Comparison of ENCODE assay signal across 8 cellular contexts in genomic region chr3:13414040-13414729, GRCh38. TPM values are rescaled to one million over a fixed set of nuclear protein-coding genes. Genes with fewer than 3 reads are reported as not detected.
DNase-seq lines count a peak whose midpoint lies in the region; ATAC-seq and TF ChIP-seq lines count a peak whose summit lies in the region.

No MANE protein-coding gene starts in this region.

- H3K4me3 Mint-ChIP-seq in activated CD8-positive, alpha-beta T cell treated with anti-CD3 and anti-CD28 coated beads, Interleukin-2, amount 10 ng/mL, durations not matched to agents 7 days and 5 days = peak overlapping the region; percentile 91

- no peaks in the 10 kb centered on the region for H3K27me3 Mint-ChIP-seq in activated CD8-positive, alpha-beta T cell treated with anti-CD3 and anti-CD28 coated beads, Interleukin-2, amount 10 ng/mL, durations not matched to agents 7 days and 5 days (ENCODE audit: low read depth)

- ATAC-seq in GM21786 (IDR thresholded peaks at IDR 0.05; ENCODE audit: unreplicated experiment) (peak; percentile 91), left cardiac atrium (peak; percentile 77 to 89)
- ATAC-seq in activated CD8-positive, alpha-beta T cell treated with anti-CD3 and anti-CD28 coated beads, Interleukin-2, amount 10 ng/mL, durations not matched to agents 7 days and 5 days = peak; percentile 89

- H3K27ac Mint-ChIP-seq in activated CD8-positive, alpha-beta T cell treated with anti-CD3 and anti-CD28 coated beads, Interleukin-2, amount 10 ng/mL, durations not matched to agents 7 days and 5 days = peak overlapping the region; percentile 92

- H3K4me1 Mint-ChIP-seq in activated CD8-positive, alpha-beta T cell treated with anti-CD3 and anti-CD28 coated beads, Interleukin-2, amount 10 ng/mL, durations not matched to agents 7 days and 5 days (ENCODE audit: low read depth) = peaks cover 68% of the 10 kb centered on the region

- TF ChIP-seq CTCF in GM12873 (IDR thresholded peaks at IDR 0.05; ENCODE audit: insufficient read depth, low read depth, low read length, missing control alignments) = peak; percentile 6

- no peaks in the 10 kb centered on the region for H3K9me3 Mint-ChIP-seq in activated CD8-positive, alpha-beta T cell treated with anti-CD3 and anti-CD28 coated beads, Interleukin-2, amount 10 ng/mL, durations not matched to agents 7 days and 5 days (ENCODE audit: insufficient read depth)

- POLR2A ChIA-PET in activated CD8-positive, alpha-beta T cell treated with anti-CD3 and anti-CD28 coated beads, Interleukin-2, amount 10 ng/mL, durations not matched to agents 7 days and 5 days (lab: Charles Lee) = interaction anchor here (0.6 to 1.3 kb wide), 3 partner anchors 14 to 39 kb away, joined by 3 to 4 read pairs (median 3); no protein-coding TSS in a partner anchor

- H3K36me3 Mint-ChIP-seq in activated CD8-positive, alpha-beta T cell treated with anti-CD3 and anti-CD28 coated beads, Interleukin-2, amount 10 ng/mL, durations not matched to agents 7 days and 5 days (ENCODE audit: low read depth) = peaks cover 50% of the 10 kb centered on the region

- CTCF ChIA-PET in activated CD8-positive, alpha-beta T cell treated with anti-CD3 and anti-CD28 coated beads, Interleukin-2, amount 10 ng/mL, durations not matched to agents 7 days and 5 days (lab: Charles Lee) = interaction anchor here (0.8 to 11.0 kb wide), 7 partner anchors 9 to 322 kb away, joined by 3 to 169 read pairs (median 4); no protein-coding TSS in a partner anchor

- intact Hi-C loops in left cardiac atrium (cut with DNase I) = no loop called here

- DNase-seq in Kasumi-1 (lab: John Stamatoyannopoulos, UW) (peak; percentile 97 to 98), left cardiac atrium (peak; percentile 61), hepatic stellate cell (ENCODE audit: low spot score) (no peak), EL (no peak)
- peak; percentile 87 for DNase-seq in activated CD8-positive, alpha-beta T cell treated with anti-CD3 and anti-CD28 coated beads, Interleukin-2, amount 10 ng/mL, durations not matched to agents 7 days and 5 days
- peak; percentile 57 to 67 for DNase-seq in stimulated activated CD8-positive, alpha-beta memory T cell treated with anti-CD3 and anti-CD28 coated beads, Interleukin-2, amount 100 ng/mL, for 48 hours (ENCODE audit: low read depth in 2 of 2)

RNA-seq across cellular contexts. Expression of gene NUP210, which starts 5.9 kb away (rescaled TPM):
- total RNA-seq in activated CD8-positive, alpha-beta T cell treated with anti-CD3 and anti-CD28 coated beads, Interleukin-2, amount 10 ng/mL, durations not matched to agents 7 days and 5 days = 100 to 1,000 TPM; 202 to 206 TPM
- total RNA-seq in left cardiac atrium = 1 to 10 TPM; 2.8 to 4.7 TPM

Comparison
In these comparisons a context has a peak if more than half of its experiments do, and no peak if none do; other contexts are left out.
1. DNase-seq: peak in Kasumi-1 (2 of 2), activated CD8-positive, alpha-beta T cell treated with anti-CD3 and anti-CD28 coated beads, Interleukin-2, amount 10 ng/mL, durations not matched to agents 7 days and 5 days (single experiment), left cardiac atrium (single experiment) and stimulated activated CD8-positive, alpha-beta memory T cell treated with anti-CD3 and anti-CD28 coated beads, Interleukin-2, amount 100 ng/mL, for 48 hours (2 of 2); none in hepatic stellate cell (single experiment) and EL (single experiment).
2. RNA of gene NUP210, which starts 5.9 kb away (total RNA-seq): 202 to 206 TPM in activated CD8-positive, alpha-beta T cell treated with anti-CD3 and anti-CD28 coated beads, Interleukin-2, amount 10 ng/mL, durations not matched to agents 7 days and 5 days; 2.8 to 4.7 TPM in left cardiac atrium; every median in the first group is over 10 times any median in the second.
3. Peak in every context shown above with its lines, with median percentiles within 50 percentile points of each other: ATAC-seq.